9 cellular contexts compared by ENCODE assay signal in the genomic region with DNA sequence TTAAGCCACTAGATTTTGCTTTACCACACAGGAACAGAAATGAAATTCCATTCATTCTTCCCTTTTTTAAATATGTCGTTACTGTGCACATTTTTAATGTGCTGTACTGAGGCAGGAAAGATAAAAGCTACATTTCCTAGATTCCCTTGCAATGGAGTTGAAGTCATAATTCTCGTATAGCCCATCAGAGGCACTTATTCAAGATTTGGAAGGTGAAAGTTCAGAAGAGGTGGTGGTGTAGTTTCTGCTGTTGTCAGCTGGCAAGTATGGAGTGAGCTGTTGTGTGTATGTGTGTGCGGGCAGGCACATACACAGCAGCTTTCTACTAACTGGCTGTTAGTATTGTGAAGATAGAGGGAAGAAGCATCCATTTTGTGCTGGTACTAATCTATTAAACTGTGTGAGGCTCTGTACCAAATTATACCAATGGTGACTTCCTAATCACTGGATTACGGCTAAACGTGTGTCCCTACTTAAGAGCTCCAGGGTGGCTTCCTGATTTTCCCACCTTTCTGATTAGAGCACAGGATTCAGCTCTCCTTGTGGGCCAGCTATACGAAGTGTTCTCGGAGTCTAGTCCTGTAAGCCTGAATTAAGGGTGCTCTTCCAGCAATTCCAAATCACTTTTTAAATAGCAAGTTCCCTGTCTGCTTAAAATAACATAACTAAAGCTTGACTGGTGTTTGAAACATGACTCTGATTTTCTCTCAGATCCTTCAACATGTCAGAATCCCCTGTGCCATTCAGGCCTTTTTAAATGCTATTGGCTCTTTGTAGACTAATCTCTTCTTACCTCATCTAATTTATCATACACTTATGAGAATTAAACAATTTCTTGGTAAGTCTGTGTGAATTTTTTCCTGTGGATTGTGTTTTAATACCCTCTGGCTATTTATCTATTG. TPM values are rescaled to one million over a fixed set of nuclear protein-coding genes. Genes with fewer than 3 reads are reported as not detected.
DNase-seq lines count a peak whose midpoint lies in the region; ATAC-seq and TF ChIP-seq lines count a peak whose summit lies in the region.
"Had no signal": no experiment of that assay in that cellular context is flagged by ENCODE, and none has a peak within 500 bp of the region (broad histone marks: within the 10 kb centered on the region; RNA-seq: fewer than 3 reads in every experiment).

No MANE protein-coding gene starts in this region.

- no peak overlapping the region for H3K4me3 ChIP-seq in right atrium auricular region

- H3K36me3 Mint-ChIP-seq in activated naive CD8-positive, alpha-beta T cell: peaks cover 3% of the 10 kb centered on the region
- H3K36me3 Mint-ChIP-seq in type B pancreatic cell: peaks cover 10% of the 10 kb centered on the region

- no peaks in the 10 kb centered on the region for H3K9me3 Mint-ChIP-seq in activated naive CD8-positive, alpha-beta T cell (ENCODE audit: low read depth)
- no peaks in the 10 kb centered on the region for H3K9me3 Mint-ChIP-seq in type B pancreatic cell
- H3K9me3 Mint-ChIP-seq: activated T-helper 1 cell treated with anti-CD3 and anti-CD28 coated beads, Interleukin-12 subunit alpha, Interleukin-12 subunit beta, Interleukin-2, Interleukin-4 antibody, amounts not matched to agents 30 ng/mL and 10 ng/mL and 1 ng/mL, durations not matched to agents 14 hours and 24 hours and 36 hours had no signal

- no peaks in the 10 kb centered on the region for H3K27me3 ChIP-seq in right atrium auricular region

- DNase-seq in Right ventricle myocardium superior: no peak
- no peak for DNase-seq in right atrium auricular region (ENCODE audit: low spot score)
- DNase-seq in iris pigment epithelial cell (ENCODE audit: low read depth): peak; percentile 63
- no peak for DNase-seq in type B pancreatic cell (ENCODE audit: extremely low spot score, unreplicated experiment)
- no peak for DNase-seq in OCI-M2 (lab: John Stamatoyannopoulos, UW; ENCODE audit: unreplicated experiment)
- DNase-seq in NAMALWA (ENCODE audit: low spot score): no peak
- DNase-seq in activated effector memory CD4-positive, alpha-beta T cell treated with Interleukin-2 at 50 U/mL for 16 hours: no peak

- peaks cover 64% of the 10 kb centered on the region for H3K4me1 Mint-ChIP-seq in activated naive CD8-positive, alpha-beta T cell (ENCODE audit: low read depth)
- peaks cover 38% of the 10 kb centered on the region for H3K4me1 Mint-ChIP-seq in type B pancreatic cell (ENCODE audit: unreplicated experiment)

- H3K4me3 Mint-ChIP-seq in activated naive CD8-positive, alpha-beta T cell: peak overlapping the region; percentile 35
- no peak overlapping the region for H3K4me3 Mint-ChIP-seq in type B pancreatic cell

- peaks cover 0 to 16% of the 10 kb centered on the region in 2 donors for H3K4me1 ChIP-seq in right atrium auricular region

- peak overlapping the region; percentile 46 for H3K27ac Mint-ChIP-seq in activated naive CD8-positive, alpha-beta T cell
- H3K27ac Mint-ChIP-seq in type B pancreatic cell: peak overlapping the region; percentile 75

- no peak for TF ChIP-seq CTCF in right atrium auricular region (IDR thresholded peaks at IDR 0.05)
- TF ChIP-seq CTCF in type B pancreatic cell (conservative IDR thresholded peaks at IDR 0.05): no peak

- no peaks in the 10 kb centered on the region for H3K27me3 Mint-ChIP-seq in activated naive CD8-positive, alpha-beta T cell
- no peaks in the 10 kb centered on the region for H3K27me3 Mint-ChIP-seq in type B pancreatic cell

- peak overlapping the region in 1 of 2 donors; percentile 1 for H3K27ac ChIP-seq in right atrium auricular region

- peak; percentile 44 for ATAC-seq in Right ventricle myocardium superior (ENCODE audit: poor library complexity)

- no peaks in the 10 kb centered on the region for H3K9me3 ChIP-seq in right atrium auricular region

- no peaks in the 10 kb centered on the region for H3K36me3 ChIP-seq in right atrium auricular region

- intact Hi-C loops in Right ventricle myocardium superior (cut with DNase I): no loop called here

RNA-seq across cellular contexts. Expression of gene PDS5A, which starts 43.8 kb away (rescaled TPM):
- total RNA-seq in Right ventricle myocardium superior (31.1 TPM), right atrium auricular region (10 to 100 TPM; 29.5 to 30.3 TPM), type B pancreatic cell (ENCODE audit: low replicate concordance) (67.1 and 73.3 TPM in 2 replicates)
